1 cellular context compared by ENCODE assay signal in the genomic region with DNA sequence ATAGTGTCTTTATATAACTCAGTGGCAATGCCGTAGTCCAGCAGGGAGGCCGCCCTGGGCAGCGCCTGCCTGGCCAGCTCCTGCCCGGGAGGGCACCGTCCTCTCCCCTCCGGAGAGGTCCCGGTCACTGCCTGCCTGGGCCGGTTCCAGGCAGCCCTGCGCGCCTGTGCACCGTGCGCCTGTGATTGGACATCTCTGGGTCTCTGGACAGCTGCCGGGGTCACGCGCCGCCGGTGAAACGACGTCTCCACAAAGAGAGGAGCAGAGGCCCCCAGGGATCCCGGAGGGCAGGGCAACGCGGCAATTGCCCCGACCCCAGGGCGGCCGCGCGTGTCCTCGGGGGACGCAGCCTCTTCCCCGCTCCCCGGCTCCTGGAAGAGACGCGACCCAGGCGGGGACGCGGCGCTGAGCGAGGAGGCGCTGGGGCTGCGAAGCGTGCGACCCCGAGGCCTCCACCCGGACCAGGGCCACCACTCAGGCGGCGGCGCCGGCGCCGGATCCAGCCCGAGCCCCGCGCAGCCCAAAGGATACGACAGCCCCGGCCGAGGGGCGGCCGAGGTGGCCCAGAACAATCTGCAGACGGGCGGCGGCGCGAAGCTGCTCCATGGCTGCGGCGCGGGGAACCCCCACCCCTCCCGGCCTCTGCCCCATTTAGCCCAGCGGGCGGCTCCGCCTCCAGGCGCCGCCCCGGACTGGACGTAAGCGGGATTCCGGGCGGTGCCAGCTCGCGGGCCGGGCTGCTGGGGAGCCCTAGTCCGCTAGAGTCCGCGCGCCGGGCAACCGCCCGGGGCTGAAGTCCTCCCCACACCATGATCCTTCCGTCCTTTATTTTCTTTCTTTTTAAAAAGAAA.
A peak's percentile ranks its signal among the peaks of the same experiment; 100 is the strongest.
TF ChIP-seq lines count a peak whose summit lies in the region.

A gene (minus strand): TSS at position 628 of the 851 bp plus-strand sequence. CDS start 22 bp downstream, at position 606.

TF ChIP-seq in HepG2, 621 proteins besides CTCF, POLR2A, EP300 and RAD21 (continued from another document and continues in another):
- TF ChIP-seq NFYC (CRISPR knock-in tag; IDR thresholded peaks at IDR 0.05): peak; percentile 50; the same call in 1 of the 2 replicates
- peak; percentile 23; the same call in 1 of the 2 replicates for TF ChIP-seq MTA1 (CRISPR knock-in tag; IDR thresholded peaks at IDR 0.05; ENCODE audit: borderline replicate concordance)
- no peak; the same call in none of the 2 replicates for TF ChIP-seq ZBTB38 (CRISPR knock-in tag; IDR thresholded peaks at IDR 0.05)
- TF ChIP-seq, protein P1, sequence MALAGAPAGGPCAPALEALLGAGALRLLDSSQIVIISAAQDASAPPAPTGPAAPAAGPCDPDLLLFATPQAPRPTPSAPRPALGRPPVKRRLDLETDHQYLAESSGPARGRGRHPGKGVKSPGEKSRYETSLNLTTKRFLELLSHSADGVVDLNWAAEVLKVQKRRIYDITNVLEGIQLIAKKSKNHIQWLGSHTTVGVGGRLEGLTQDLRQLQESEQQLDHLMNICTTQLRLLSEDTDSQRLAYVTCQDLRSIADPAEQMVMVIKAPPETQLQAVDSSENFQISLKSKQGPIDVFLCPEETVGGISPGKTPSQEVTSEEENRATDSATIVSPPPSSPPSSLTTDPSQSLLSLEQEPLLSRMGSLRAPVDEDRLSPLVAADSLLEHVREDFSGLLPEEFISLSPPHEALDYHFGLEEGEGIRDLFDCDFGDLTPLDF (CRISPR knock-in tag; IDR thresholded peaks at IDR 0.05): no peak; the same call in 1 of the 2 replicates
- TF ChIP-seq, protein P2, sequence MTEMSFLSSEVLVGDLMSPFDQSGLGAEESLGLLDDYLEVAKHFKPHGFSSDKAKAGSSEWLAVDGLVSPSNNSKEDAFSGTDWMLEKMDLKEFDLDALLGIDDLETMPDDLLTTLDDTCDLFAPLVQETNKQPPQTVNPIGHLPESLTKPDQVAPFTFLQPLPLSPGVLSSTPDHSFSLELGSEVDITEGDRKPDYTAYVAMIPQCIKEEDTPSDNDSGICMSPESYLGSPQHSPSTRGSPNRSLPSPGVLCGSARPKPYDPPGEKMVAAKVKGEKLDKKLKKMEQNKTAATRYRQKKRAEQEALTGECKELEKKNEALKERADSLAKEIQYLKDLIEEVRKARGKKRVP (CRISPR knock-in tag; IDR thresholded peaks at IDR 0.05): peak in 1 of 2 experiments; percentile 17; a peak in 1 of 4 replicates
- TF ChIP-seq, protein P3, sequence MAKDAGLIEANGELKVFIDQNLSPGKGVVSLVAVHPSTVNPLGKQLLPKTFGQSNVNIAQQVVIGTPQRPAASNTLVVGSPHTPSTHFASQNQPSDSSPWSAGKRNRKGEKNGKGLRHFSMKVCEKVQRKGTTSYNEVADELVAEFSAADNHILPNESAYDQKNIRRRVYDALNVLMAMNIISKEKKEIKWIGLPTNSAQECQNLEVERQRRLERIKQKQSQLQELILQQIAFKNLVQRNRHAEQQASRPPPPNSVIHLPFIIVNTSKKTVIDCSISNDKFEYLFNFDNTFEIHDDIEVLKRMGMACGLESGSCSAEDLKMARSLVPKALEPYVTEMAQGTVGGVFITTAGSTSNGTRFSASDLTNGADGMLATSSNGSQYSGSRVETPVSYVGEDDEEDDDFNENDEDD (CRISPR knock-in tag; IDR thresholded peaks at IDR 0.05; ENCODE audit: borderline replicate concordance): peak; percentile 30; the same call in 1 of the 2 replicates
- TF ChIP-seq, protein P4, sequence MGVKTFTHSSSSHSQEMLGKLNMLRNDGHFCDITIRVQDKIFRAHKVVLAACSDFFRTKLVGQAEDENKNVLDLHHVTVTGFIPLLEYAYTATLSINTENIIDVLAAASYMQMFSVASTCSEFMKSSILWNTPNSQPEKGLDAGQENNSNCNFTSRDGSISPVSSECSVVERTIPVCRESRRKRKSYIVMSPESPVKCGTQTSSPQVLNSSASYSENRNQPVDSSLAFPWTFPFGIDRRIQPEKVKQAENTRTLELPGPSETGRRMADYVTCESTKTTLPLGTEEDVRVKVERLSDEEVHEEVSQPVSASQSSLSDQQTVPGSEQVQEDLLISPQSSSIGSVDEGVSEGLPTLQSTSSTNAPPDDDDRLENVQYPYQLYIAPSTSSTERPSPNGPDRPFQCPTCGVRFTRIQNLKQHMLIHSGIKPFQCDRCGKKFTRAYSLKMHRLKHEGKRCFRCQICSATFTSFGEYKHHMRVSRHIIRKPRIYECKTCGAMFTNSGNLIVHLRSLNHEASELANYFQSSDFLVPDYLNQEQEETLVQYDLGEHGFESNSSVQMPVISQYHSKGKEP (CRISPR knock-in tag; IDR thresholded peaks at IDR 0.05): no peak
- TF ChIP-seq, protein P5, sequence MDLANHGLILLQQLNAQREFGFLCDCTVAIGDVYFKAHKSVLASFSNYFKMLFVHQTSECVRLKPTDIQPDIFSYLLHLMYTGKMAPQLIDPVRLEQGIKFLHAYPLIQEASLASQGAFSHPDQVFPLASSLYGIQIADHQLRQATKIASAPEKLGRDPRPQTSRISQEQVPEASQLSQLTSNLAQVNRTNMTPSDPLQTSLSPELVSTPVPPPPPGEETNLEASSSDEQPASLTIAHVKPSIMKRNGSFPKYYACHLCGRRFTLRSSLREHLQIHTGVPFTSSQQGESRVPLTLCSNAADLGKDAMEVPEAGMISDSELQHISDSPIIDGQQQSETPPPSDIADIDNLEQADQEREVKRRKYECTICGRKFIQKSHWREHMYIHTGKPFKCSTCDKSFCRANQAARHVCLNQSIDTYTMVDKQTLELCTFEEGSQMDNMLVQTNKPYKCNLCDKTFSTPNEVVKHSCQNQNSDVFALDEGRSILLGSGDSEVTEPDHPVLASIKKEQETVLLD (CRISPR knock-in tag; IDR thresholded peaks at IDR 0.05; ENCODE audit: low read depth): peak; percentile 55
- TF ChIP-seq, protein P6, sequence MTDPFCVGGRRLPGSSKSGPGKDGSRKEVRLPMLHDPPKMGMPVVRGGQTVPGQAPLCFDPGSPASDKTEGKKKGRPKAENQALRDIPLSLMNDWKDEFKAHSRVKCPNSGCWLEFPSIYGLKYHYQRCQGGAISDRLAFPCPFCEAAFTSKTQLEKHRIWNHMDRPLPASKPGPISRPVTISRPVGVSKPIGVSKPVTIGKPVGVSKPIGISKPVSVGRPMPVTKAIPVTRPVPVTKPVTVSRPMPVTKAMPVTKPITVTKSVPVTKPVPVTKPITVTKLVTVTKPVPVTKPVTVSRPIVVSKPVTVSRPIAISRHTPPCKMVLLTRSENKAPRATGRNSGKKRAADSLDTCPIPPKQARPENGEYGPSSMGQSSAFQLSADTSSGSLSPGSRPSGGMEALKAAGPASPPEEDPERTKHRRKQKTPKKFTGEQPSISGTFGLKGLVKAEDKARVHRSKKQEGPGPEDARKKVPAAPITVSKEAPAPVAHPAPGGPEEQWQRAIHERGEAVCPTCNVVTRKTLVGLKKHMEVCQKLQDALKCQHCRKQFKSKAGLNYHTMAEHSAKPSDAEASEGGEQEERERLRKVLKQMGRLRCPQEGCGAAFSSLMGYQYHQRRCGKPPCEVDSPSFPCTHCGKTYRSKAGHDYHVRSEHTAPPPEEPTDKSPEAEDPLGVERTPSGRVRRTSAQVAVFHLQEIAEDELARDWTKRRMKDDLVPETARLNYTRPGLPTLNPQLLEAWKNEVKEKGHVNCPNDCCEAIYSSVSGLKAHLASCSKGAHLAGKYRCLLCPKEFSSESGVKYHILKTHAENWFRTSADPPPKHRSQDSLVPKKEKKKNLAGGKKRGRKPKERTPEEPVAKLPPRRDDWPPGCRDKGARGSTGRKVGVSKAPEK (CRISPR knock-in tag; IDR thresholded peaks at IDR 0.05; ENCODE audit: borderline replicate concordance): no peak
- TF ChIP-seq, protein P7, sequence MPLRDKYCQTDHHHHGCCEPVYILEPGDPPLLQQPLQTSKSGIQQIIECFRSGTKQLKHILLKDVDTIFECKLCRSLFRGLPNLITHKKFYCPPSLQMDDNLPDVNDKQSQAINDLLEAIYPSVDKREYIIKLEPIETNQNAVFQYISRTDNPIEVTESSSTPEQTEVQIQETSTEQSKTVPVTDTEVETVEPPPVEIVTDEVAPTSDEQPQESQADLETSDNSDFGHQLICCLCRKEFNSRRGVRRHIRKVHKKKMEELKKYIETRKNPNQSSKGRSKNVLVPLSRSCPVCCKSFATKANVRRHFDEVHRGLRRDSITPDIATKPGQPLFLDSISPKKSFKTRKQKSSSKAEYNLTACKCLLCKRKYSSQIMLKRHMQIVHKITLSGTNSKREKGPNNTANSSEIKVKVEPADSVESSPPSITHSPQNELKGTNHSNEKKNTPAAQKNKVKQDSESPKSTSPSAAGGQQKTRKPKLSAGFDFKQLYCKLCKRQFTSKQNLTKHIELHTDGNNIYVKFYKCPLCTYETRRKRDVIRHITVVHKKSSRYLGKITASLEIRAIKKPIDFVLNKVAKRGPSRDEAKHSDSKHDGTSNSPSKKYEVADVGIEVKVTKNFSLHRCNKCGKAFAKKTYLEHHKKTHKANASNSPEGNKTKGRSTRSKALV (CRISPR knock-in tag; IDR thresholded peaks at IDR 0.05): peak; percentile 96
- TF ChIP-seq, protein P8, sequence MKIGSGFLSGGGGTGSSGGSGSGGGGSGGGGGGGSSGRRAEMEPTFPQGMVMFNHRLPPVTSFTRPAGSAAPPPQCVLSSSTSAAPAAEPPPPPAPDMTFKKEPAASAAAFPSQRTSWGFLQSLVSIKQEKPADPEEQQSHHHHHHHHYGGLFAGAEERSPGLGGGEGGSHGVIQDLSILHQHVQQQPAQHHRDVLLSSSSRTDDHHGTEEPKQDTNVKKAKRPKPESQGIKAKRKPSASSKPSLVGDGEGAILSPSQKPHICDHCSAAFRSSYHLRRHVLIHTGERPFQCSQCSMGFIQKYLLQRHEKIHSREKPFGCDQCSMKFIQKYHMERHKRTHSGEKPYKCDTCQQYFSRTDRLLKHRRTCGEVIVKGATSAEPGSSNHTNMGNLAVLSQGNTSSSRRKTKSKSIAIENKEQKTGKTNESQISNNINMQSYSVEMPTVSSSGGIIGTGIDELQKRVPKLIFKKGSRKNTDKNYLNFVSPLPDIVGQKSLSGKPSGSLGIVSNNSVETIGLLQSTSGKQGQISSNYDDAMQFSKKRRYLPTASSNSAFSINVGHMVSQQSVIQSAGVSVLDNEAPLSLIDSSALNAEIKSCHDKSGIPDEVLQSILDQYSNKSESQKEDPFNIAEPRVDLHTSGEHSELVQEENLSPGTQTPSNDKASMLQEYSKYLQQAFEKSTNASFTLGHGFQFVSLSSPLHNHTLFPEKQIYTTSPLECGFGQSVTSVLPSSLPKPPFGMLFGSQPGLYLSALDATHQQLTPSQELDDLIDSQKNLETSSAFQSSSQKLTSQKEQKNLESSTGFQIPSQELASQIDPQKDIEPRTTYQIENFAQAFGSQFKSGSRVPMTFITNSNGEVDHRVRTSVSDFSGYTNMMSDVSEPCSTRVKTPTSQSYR (CRISPR knock-in tag; IDR thresholded peaks at IDR 0.05; ENCODE audit: borderline replicate concordance): 0 out of 2 replicates have a peak, but pooled peaks have one; percentile 6
- TF ChIP-seq, protein P9, sequence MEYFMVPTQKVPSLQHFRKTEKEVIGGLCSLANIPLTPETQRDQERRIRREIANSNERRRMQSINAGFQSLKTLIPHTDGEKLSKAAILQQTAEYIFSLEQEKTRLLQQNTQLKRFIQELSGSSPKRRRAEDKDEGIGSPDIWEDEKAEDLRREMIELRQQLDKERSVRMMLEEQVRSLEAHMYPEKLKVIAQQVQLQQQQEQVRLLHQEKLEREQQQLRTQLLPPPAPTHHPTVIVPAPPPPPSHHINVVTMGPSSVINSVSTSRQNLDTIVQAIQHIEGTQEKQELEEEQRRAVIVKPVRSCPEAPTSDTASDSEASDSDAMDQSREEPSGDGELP (IDR thresholded peaks at IDR 0.05; ENCODE audit: borderline replicate concordance, low read depth): peak; percentile 73; the same call in 1 of the 2 replicates
- TF ChIP-seq, protein P10, sequence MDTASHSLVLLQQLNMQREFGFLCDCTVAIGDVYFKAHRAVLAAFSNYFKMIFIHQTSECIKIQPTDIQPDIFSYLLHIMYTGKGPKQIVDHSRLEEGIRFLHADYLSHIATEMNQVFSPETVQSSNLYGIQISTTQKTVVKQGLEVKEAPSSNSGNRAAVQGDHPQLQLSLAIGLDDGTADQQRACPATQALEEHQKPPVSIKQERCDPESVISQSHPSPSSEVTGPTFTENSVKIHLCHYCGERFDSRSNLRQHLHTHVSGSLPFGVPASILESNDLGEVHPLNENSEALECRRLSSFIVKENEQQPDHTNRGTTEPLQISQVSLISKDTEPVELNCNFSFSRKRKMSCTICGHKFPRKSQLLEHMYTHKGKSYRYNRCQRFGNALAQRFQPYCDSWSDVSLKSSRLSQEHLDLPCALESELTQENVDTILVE (CRISPR knock-in tag; IDR thresholded peaks at IDR 0.05): peak; percentile 10; the same call in 1 of the 2 replicates
- TF ChIP-seq ZNF441 (CRISPR knock-in tag; IDR thresholded peaks at IDR 0.05; ENCODE audit: borderline replicate concordance): peak; percentile 71
- TF ChIP-seq, protein P11, sequence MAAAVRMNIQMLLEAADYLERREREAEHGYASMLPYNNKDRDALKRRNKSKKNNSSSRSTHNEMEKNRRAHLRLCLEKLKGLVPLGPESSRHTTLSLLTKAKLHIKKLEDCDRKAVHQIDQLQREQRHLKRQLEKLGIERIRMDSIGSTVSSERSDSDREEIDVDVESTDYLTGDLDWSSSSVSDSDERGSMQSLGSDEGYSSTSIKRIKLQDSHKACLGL (CRISPR knock-in tag; IDR thresholded peaks at IDR 0.05): no peak
- TF ChIP-seq ZNF44 (CRISPR knock-in tag; IDR thresholded peaks at IDR 0.05): no peak
- peak; percentile 16 for TF ChIP-seq ZNF230 (CRISPR knock-in tag; IDR thresholded peaks at IDR 0.05)
- peak; percentile 77; the same call in 1 of the 2 replicates for TF ChIP-seq ZNF670 (CRISPR knock-in tag; IDR thresholded peaks at IDR 0.05; ENCODE audit: borderline replicate concordance)
- no peak; the same call in 1 of the 2 replicates for TF ChIP-seq ERF (CRISPR knock-in tag; IDR thresholded peaks at IDR 0.05)
- TF ChIP-seq HOXA3 (CRISPR knock-in tag; IDR thresholded peaks at IDR 0.05): peak; percentile 53
- TF ChIP-seq, protein P12, sequence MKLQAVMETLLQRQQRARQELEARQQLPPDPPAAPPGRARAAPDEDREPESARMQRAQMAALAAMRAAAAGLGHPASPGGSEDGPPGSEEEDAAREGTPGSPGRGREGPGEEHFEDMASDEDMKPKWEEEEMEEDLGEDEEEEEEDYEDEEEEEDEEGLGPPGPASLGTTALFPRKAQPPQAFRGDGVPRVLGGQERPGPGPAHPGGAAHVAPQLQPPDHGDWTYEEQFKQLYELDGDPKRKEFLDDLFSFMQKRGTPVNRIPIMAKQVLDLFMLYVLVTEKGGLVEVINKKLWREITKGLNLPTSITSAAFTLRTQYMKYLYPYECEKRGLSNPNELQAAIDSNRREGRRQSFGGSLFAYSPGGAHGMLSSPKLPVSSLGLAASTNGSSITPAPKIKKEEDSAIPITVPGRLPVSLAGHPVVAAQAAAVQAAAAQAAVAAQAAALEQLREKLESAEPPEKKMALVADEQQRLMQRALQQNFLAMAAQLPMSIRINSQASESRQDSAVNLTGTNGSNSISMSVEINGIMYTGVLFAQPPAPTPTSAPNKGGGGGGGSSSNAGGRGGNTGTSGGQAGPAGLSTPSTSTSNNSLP (IDR thresholded peaks at IDR 0.05; ENCODE audit: low read depth, low read length): no peak
- no peak for TF ChIP-seq FIP1L1 (IDR thresholded peaks at IDR 0.05; ENCODE audit: borderline replicate concordance, insufficient read depth, low read depth, low read length)
- no peak for TF ChIP-seq ZNF33A (CRISPR knock-in tag; IDR thresholded peaks at IDR 0.05; ENCODE audit: borderline replicate concordance)
- peak; percentile 71; the same call in 1 of the 2 replicates for TF ChIP-seq TOPORS (CRISPR knock-in tag; IDR thresholded peaks at IDR 0.05)
- no peak for TF ChIP-seq ZNF781 (CRISPR knock-in tag; IDR thresholded peaks at IDR 0.05; ENCODE audit: borderline replicate concordance, not compliant biosample characterization)
- no peak for TF ChIP-seq U2AF2 (IDR thresholded peaks at IDR 0.05; ENCODE audit: low read depth, low read length)
- TF ChIP-seq TCF7 (IDR thresholded peaks at IDR 0.05; ENCODE audit: low read depth): no peak; the same call in 1 of the 2 replicates
- TF ChIP-seq CENPX (CRISPR knock-in tag; IDR thresholded peaks at IDR 0.05): no peak
- no peak for TF ChIP-seq MBNL3 (CRISPR knock-in tag; conservative IDR thresholded peaks at IDR 0.05)
- peak; percentile 41; the same call in 1 of the 2 replicates for TF ChIP-seq SIN3A (IDR thresholded peaks at IDR 0.05; ENCODE audit: borderline replicate concordance, low read depth, low read length)
- TF ChIP-seq ZNF746 (CRISPR knock-in tag; IDR thresholded peaks at IDR 0.05): no peak
